22 cellular contexts compared by ENCODE assay signal in the genomic region with DNA sequence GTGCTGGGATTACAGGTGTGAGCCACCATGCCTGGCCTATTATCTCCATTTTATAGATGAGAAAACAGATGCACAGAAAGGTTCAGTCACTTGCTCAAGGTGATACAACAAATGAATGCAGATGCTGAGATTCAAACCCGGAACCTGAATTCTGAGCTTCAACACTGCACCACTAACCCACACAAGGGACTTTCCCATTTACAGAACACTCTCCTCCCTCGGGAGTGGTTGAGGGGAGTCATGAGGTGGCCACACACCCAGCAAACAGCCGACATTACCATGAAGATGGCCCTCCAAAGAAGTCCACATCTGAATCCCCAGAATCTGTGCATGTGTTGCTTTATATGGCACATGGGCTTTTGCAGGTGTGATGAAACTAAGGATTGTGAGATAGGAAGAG. TPM values are rescaled to one million over a fixed set of nuclear protein-coding genes. Genes with fewer than 3 reads are reported as not detected.
A peak's percentile ranks its signal among the peaks of the same experiment; 100 is the strongest.
DNase-seq lines count a peak whose midpoint lies in the region; ATAC-seq lines count a peak whose summit lies in the region.
"Had no signal": no experiment of that assay in that cellular context is flagged by ENCODE, and none has a peak within 500 bp of the region (broad histone marks: within the 10 kb centered on the region; RNA-seq: fewer than 3 reads in every experiment).

No MANE protein-coding gene starts in this region.

- H3K4me1 Mint-ChIP-seq in activated T-cell treated with anti-CD3 and anti-CD28 coated beads, Interleukin-2, amount 50 U/mL, for 24 hours (ENCODE audit: low read depth), result peaks cover 26% of the 10 kb centered on the region
- peaks cover 23% of the 10 kb centered on the region for H3K4me1 Mint-ChIP-seq in activated naive CD8-positive, alpha-beta T cell treated with anti-CD3 and anti-CD28 coated beads for 36 hours
- peaks cover 44% of the 10 kb centered on the region for H3K4me1 Mint-ChIP-seq in stimulated activated effector memory CD8-positive, alpha-beta T cell treated with anti-CD3 and anti-CD28 coated beads, Interleukin-12 subunit alpha, Interleukin-12 subunit beta, amount 100 ng/mL, for 72 hours

- H3K9me3 Mint-ChIP-seq in activated T-cell treated with anti-CD3 and anti-CD28 coated beads, Interleukin-2, amount 50 U/mL, for 24 hours, result no peaks in the 10 kb centered on the region
- no peaks in the 10 kb centered on the region for H3K9me3 Mint-ChIP-seq in activated naive CD8-positive, alpha-beta T cell treated with anti-CD3 and anti-CD28 coated beads for 36 hours
- no peaks in the 10 kb centered on the region for H3K9me3 Mint-ChIP-seq in stimulated activated effector memory CD8-positive, alpha-beta T cell treated with anti-CD3 and anti-CD28 coated beads, Interleukin-12 subunit alpha, Interleukin-12 subunit beta, amount 100 ng/mL, for 72 hours

- peak overlapping the region; percentile 2 for H3K27ac Mint-ChIP-seq in activated T-cell treated with anti-CD3 and anti-CD28 coated beads, Interleukin-2, amount 50 U/mL, for 24 hours
- H3K27ac Mint-ChIP-seq in activated naive CD8-positive, alpha-beta T cell treated with anti-CD3 and anti-CD28 coated beads for 36 hours, result peak overlapping the region; percentile 6
- H3K27ac Mint-ChIP-seq in stimulated activated effector memory CD8-positive, alpha-beta T cell treated with anti-CD3 and anti-CD28 coated beads, Interleukin-12 subunit alpha, Interleukin-12 subunit beta, amount 100 ng/mL, for 72 hours, result peak overlapping the region; percentile 23

- no peak for DNase-seq in activated T-cell treated with anti-CD3 and anti-CD28 coated beads, Interleukin-2, amount 50 U/mL, for 24 hours
- DNase-seq in activated T-cell treated with anti-CD3 and anti-CD28 coated beads for 4 hours, result no peak
- no peak for DNase-seq in activated naive CD8-positive, alpha-beta T cell treated with anti-CD3 and anti-CD28 coated beads for 36 hours
- DNase-seq in stimulated activated effector memory CD8-positive, alpha-beta T cell treated with anti-CD3 and anti-CD28 coated beads, Interleukin-12 subunit alpha, Interleukin-12 subunit beta, amount 100 ng/mL, for 72 hours (ENCODE audit: low spot score in 2 of 2), result no peak
- DNase-seq in NCI-H748 treated with DMSO at 0.1 percent for 48 hours (lab: John Stamatoyannopoulos, UW), result no peak
- DNase-seq: activated CD4-positive, CD25-positive, alpha-beta regulatory T cell; activated gamma-delta T cell; DMS 273 treated with DMSO at 0.1 percent for 48 hours; foreskin melanocyte; HCEC 1CT; hypothalamus; islet precursor cell; lower lobe of right lung; NCI-H1105; NCI-H510A treated with DMSO at 0.1 percent for 48 hours; SK-N-SH; T1000; uterus had no signal

- H3K27me3 Mint-ChIP-seq in activated T-cell treated with anti-CD3 and anti-CD28 coated beads, Interleukin-2, amount 50 U/mL, for 24 hours, result no peaks in the 10 kb centered on the region
- H3K27me3 Mint-ChIP-seq in activated naive CD8-positive, alpha-beta T cell treated with anti-CD3 and anti-CD28 coated beads for 36 hours, result no peaks in the 10 kb centered on the region

- H3K4me3 Mint-ChIP-seq in activated T-cell treated with anti-CD3 and anti-CD28 coated beads, Interleukin-2, amount 50 U/mL, for 24 hours, result no peak overlapping the region
- H3K4me3 Mint-ChIP-seq in activated naive CD8-positive, alpha-beta T cell treated with anti-CD3 and anti-CD28 coated beads for 36 hours, result no peak overlapping the region
- peak overlapping the region; percentile 8 for H3K4me3 Mint-ChIP-seq in stimulated activated effector memory CD8-positive, alpha-beta T cell treated with anti-CD3 and anti-CD28 coated beads, Interleukin-12 subunit alpha, Interleukin-12 subunit beta, amount 100 ng/mL, for 72 hours

- peaks cover 81% of the 10 kb centered on the region for H3K36me3 Mint-ChIP-seq in activated T-cell treated with anti-CD3 and anti-CD28 coated beads, Interleukin-2, amount 50 U/mL, for 24 hours (ENCODE audit: low read depth)
- peaks cover 12% of the 10 kb centered on the region for H3K36me3 Mint-ChIP-seq in activated naive CD8-positive, alpha-beta T cell treated with anti-CD3 and anti-CD28 coated beads for 36 hours
- H3K36me3 Mint-ChIP-seq in stimulated activated effector memory CD8-positive, alpha-beta T cell treated with anti-CD3 and anti-CD28 coated beads, Interleukin-12 subunit alpha, Interleukin-12 subunit beta, amount 100 ng/mL, for 72 hours, result peaks cover 97% of the 10 kb centered on the region

- ATAC-seq in HG03378 (IDR thresholded peaks at IDR 0.05; ENCODE audit: unreplicated experiment) (peak; percentile 54), GM21526 (IDR thresholded peaks at IDR 0.05; ENCODE audit: low FRiP score, unreplicated experiment) (no peak), GM18907 (IDR thresholded peaks at IDR 0.05; ENCODE audit: unreplicated experiment) (no peak)
- ATAC-seq in stimulated activated effector memory CD8-positive, alpha-beta T cell treated with anti-CD3 and anti-CD28 coated beads, Interleukin-12 subunit alpha, Interleukin-12 subunit beta, amount 100 ng/mL, for 72 hours, result peak; percentile 87
- ATAC-seq: A549, lower lobe of right lung had no signal

RNA-seq across cellular contexts. Expression of gene BCL7C, which starts 9.1 kb away (rescaled TPM):
- 10 to 100 TPM; 20.8 to 22.0 TPM for total RNA-seq in activated naive CD8-positive, alpha-beta T cell treated with anti-CD3 and anti-CD28 coated beads for 36 hours

RNA-seq across cellular contexts. Expression of gene CTF1, which starts 11.7 kb away (rescaled TPM):
- under 1 TPM; 0.16 to 0.38 TPM for total RNA-seq in activated naive CD8-positive, alpha-beta T cell treated with anti-CD3 and anti-CD28 coated beads for 36 hours

RNA-seq across cellular contexts. Expression of gene FBXL19, which starts 38.6 kb away (rescaled TPM):
- total RNA-seq in activated naive CD8-positive, alpha-beta T cell treated with anti-CD3 and anti-CD28 coated beads for 36 hours, result 10 to 100 TPM; 24.9 to 27.0 TPM

Comparison
In these comparisons a context has a peak if more than half of its experiments do, and no peak if none do; other contexts are left out.
1. ATAC-seq: peak in HG03378 (single experiment) and stimulated activated effector memory CD8-positive, alpha-beta T cell treated with anti-CD3 and anti-CD28 coated beads, Interleukin-12 subunit alpha, Interleukin-12 subunit beta, amount 100 ng/mL, for 72 hours (single experiment); none in GM21526 (single experiment) and GM18907 (single experiment).
2. Peak in every context shown above with its lines, with median percentiles within 50 percentile points of each other: H3K27ac Mint-ChIP-seq.